22 cellular contexts compared by ENCODE assay signal in the genomic region with DNA sequence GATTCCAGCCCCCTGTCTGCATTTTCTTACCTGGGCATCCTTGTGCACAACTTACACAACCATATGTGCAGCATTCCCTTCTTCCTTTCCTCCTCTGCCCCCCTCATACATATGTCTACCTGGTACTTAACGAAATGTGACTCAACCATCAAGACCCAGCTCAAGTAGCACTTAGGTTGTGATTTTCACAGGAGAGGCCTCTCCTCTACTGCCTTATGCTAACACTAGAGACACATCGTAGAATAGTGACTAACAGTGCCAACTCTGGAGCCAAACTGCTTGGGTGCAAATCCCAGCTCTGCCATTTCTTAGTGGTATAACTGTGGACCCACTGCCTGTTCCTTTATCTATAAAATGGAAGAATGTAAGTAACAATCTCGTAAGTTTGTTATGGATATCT.
"Had no signal": no experiment of that assay in that cellular context is flagged by ENCODE, and none has a peak within 500 bp of the region (broad histone marks: within the 10 kb centered on the region; RNA-seq: fewer than 3 reads in every experiment).

No MANE protein-coding gene starts in this region.

- H3K4me3 ChIP-seq: ascending aorta, neural progenitor cell, transverse colon had no signal

- H3K9me3 ChIP-seq: ascending aorta, transverse colon had no signal

- H3K4me1 ChIP-seq: ascending aorta, neural progenitor cell, transverse colon had no signal

- DNase-seq: activated gamma-delta T cell treated with Interleukin-2 at 50 U/mL for 16 hours; activated T-cell treated with anti-CD3 and anti-CD28 coated beads, Interleukin-2, amount 50 U/mL, for 1 hour; brain microvascular endothelial cell; central memory CD4-positive, alpha-beta T cell; dermis blood vessel endothelial cell; effector CD8-positive, alpha-beta T cell; erythroblast; foreskin fibroblast; mammary epithelial cell; naive thymus-derived CD8-positive, alpha-beta T cell; small intestine; stimulated activated CD4-positive, alpha-beta T cell treated with anti-CD3 and anti-CD28 coated beads, Interleukin-2, amount 100 ng/mL, for 48 hours; stimulated activated CD8-positive, alpha-beta memory T cell treated with anti-CD3 and anti-CD28 coated beads, Interleukin-4, amount 100 ng/mL, for 48 hours; stimulated activated naive B cell treated with anti-CD40 and anti-IgM and Interleukin-4, amounts not matched to agents 10 μg/mL and 1 μg/mL and 100 μg/mL, for 72 hours; T-helper 9 cell; transverse colon had no signal

- H3K27me3 ChIP-seq: ascending aorta, brain microvascular endothelial cell, neural progenitor cell, transverse colon had no signal

- H3K36me3 ChIP-seq: ascending aorta, brain microvascular endothelial cell, neural progenitor cell, transverse colon had no signal

- H3K27ac ChIP-seq: ascending aorta, brain microvascular endothelial cell, neural progenitor cell, transverse colon had no signal

- ATAC-seq: activated naive CD4-positive, alpha-beta T cell treated with anti-CD3 and anti-CD28 coated beads, Interleukin-2, amount 50 U/mL, for 72 hours; left lobe of liver; naive thymus-derived CD8-positive, alpha-beta T cell; sciatic nerve; stimulated activated naive B cell treated with anti-CD40 and anti-IgM and Interleukin-4, amounts not matched to agents 10 μg/mL and 1 μg/mL and 100 μg/mL, for 72 hours; WTC11 had no signal
